In genomic region chr13:79385694-79386093, GRCh38 we compare ENCODE assay signal across 7 cellular contexts. TPM values are rescaled to one million over a fixed set of nuclear protein-coding genes. Genes with fewer than 3 reads are reported as not detected.
A peak's percentile ranks its signal among the peaks of the same experiment; 100 is the strongest.
DNase-seq lines count a peak whose midpoint lies in the region; ATAC-seq lines count a peak whose summit lies in the region.

No MANE protein-coding gene starts in this region.

- ATAC-seq in GM18868 (IDR thresholded peaks at IDR 0.05; ENCODE audit: unreplicated experiment) (peak; percentile 92), GM21717 (IDR thresholded peaks at IDR 0.05; ENCODE audit: unreplicated experiment) (peak; percentile 97)

- no peak overlapping the region for H3K27ac ChIP-seq in substantia nigra (ENCODE audit: low read depth, low read length, poor library complexity, severe bottlenecking)

- peak; percentile 50 to 65 for DNase-seq in Kasumi-1 (lab: John Stamatoyannopoulos, UW)
- DNase-seq in dermis blood vessel endothelial cell = peak; percentile 51
- DNase-seq in cerebellar cortex (ENCODE audit: low spot score) = no peak
- DNase-seq in substantia nigra (lab: John Stamatoyannopoulos, UW) = no peak
- no peak for DNase-seq in NCI-H82 treated with DMSO at 0.1 percent for 48 hours (lab: John Stamatoyannopoulos, UW; ENCODE audit: unreplicated experiment)

RNA-seq across cellular contexts. Expression of gene RBM26, which starts 20.4 kb away (rescaled TPM):
- 25.2 and 26.9 TPM in 2 replicates for total RNA-seq in dermis blood vessel endothelial cell

Comparison
In these comparisons a context has a peak if more than half of its experiments do, and no peak if none do; other contexts are left out.
1. DNase-seq: peak in Kasumi-1 (2 of 2) and dermis blood vessel endothelial cell (single experiment); none in cerebellar cortex (single experiment), substantia nigra (0 of 49) and NCI-H82 treated with DMSO at 0.1 percent for 48 hours (single experiment).